19 cellular contexts compared by ENCODE assay signal in genomic region chr15:34818531-34818930, GRCh38. TPM values are rescaled to one million over a fixed set of nuclear protein-coding genes. Genes with fewer than 3 reads are reported as not detected.
"Had no signal": no experiment of that assay in that cellular context is flagged by ENCODE, and none has a peak within 500 bp of the region (broad histone marks: within the 10 kb centered on the region; RNA-seq: fewer than 3 reads in every experiment).

No MANE protein-coding gene starts in this region.

- H3K9me3 ChIP-seq: left lung, neutrophil, tibial nerve, vagina had no signal

- H3K4me3 ChIP-seq: cardiac muscle cell, left lung, tibial nerve, vagina had no signal

- H3K4me3 Mint-ChIP-seq: activated naive CD4-positive, alpha-beta T cell treated with anti-CD3 and anti-CD28 coated beads for 36 hours; memory B cell; natural killer cell had no signal

- H3K4me1 Mint-ChIP-seq: memory B cell, natural killer cell had no signal

- H3K27me3 ChIP-seq: cardiac muscle cell, left lung, tibial nerve, vagina had no signal

- H3K36me3 ChIP-seq: cardiac muscle cell, left lung, neutrophil, tibial nerve, vagina, WERI-Rb-1 had no signal

- ATAC-seq: left lung, natural killer cell had no signal

- H3K27ac ChIP-seq: cardiac muscle cell, left lung, neutrophil, tibial nerve, vagina, WERI-Rb-1 had no signal

- DNase-seq: activated CD4-positive, alpha-beta T cell treated with anti-CD3 and anti-CD28 coated beads, Interleukin-2, amount 50 U/mL, for 48 hours; activated naive CD4-positive, alpha-beta T cell treated with anti-CD3 and anti-CD28 coated beads for 36 hours; activated T-cell treated with anti-CD3 and anti-CD28 coated beads, Interleukin-2, amount 50 U/mL, for 1 hour; hippocampal formation; kidney; left lung; natural killer cell; posterior cingulate gyrus; retina; stimulated activated CD4-positive, alpha-beta T cell treated with anti-CD3 and anti-CD28 coated beads, Interleukin-2, amount 100 ng/mL, for 48 hours; stimulated activated naive CD4-positive, alpha-beta T cell treated with Interleukin-2 at 50 U/mL for 16 hours; substantia nigra; WERI-Rb-1 had no signal

- H3K9me3 Mint-ChIP-seq: activated naive CD4-positive, alpha-beta T cell treated with anti-CD3 and anti-CD28 coated beads for 36 hours; activated T-helper 2 cell treated with anti-CD3 and anti-CD28 coated beads, Interferon-gamma antibody, Interleukin-2, Interleukin-4, amounts not matched to agents 10 μg/mL and 5 μg/mL and 100 μg/mL, durations not matched to agents 14 hours and 24 hours and 36 hours; memory B cell; natural killer cell had no signal

- H3K27ac Mint-ChIP-seq: activated naive CD4-positive, alpha-beta T cell treated with anti-CD3 and anti-CD28 coated beads for 36 hours; activated T-helper 2 cell treated with anti-CD3 and anti-CD28 coated beads, Interferon-gamma antibody, Interleukin-2, Interleukin-4, amounts not matched to agents 10 μg/mL and 5 μg/mL and 100 μg/mL, durations not matched to agents 14 hours and 24 hours and 36 hours; memory B cell; natural killer cell had no signal

- H3K4me1 ChIP-seq: left lung, tibial nerve, vagina had no signal

- H3K36me3 Mint-ChIP-seq: memory B cell, natural killer cell had no signal

RNA-seq across cellular contexts. Expression of gene ACTC1, which starts 23.2 kb away (rescaled TPM):
- total RNA-seq: activated naive CD4-positive, alpha-beta T cell treated with anti-CD3 and anti-CD28 coated beads for 36 hours; activated T-helper 2 cell treated with anti-CD3 and anti-CD28 coated beads, Interferon-gamma antibody, Interleukin-2, Interleukin-4, amounts not matched to agents 10 μg/mL and 5 μg/mL and 100 μg/mL, durations not matched to agents 14 hours and 24 hours and 36 hours; natural killer cell had no signal
